Comparison of ENCODE assay signal across 8 cellular contexts in the genomic region with DNA sequence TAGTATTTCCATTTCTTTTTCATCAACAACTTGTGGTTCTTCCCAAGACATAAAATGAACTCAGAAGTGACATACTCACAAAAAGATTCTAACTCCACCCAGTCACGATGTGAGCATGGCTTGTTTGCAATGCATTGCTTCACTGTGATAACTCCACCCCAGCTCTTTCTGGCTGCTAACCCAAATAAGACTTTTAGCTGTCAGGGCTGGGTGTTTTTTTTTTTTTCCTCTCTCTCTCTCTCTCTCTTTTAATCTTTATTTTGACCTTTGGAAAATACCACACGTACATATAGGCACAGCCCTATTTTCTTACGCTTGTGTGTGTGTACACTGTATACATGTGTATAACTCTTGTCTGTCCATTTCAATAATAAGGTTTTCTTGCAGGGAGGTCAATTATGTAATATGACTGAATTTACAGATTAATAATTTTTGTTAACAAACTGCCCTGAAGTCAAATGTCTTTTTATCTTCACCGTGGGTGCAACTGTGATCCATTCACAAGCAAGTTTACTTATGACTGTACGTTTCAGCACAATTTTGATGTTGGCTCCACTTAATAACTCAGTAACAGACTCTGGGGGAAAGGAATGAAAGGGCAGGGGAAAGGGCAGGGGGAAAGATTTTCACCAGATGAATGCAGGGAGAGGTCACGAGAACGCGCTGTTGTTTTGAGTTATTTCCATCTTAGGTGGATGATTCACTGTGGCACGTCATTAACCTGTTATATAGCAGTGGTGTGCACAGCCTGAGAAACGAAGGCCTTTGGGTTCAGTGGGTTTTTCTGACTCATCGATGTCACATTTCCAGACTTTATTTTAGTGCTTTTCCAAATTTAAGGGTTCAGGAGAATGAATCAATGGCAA. TPM values are rescaled to one million over a fixed set of nuclear protein-coding genes. Genes with fewer than 3 reads are reported as not detected.
DNase-seq lines count a peak whose midpoint lies in the region; ATAC-seq and TF ChIP-seq lines count a peak whose summit lies in the region.

No MANE protein-coding gene starts in this region.

- H2AFZ ChIP-seq in Karpas-422 (ENCODE audit: low read length) = no peak overlapping the region

- H3K9me3 ChIP-seq in Karpas-422 (ENCODE audit: low read length) (no peaks in the 10 kb centered on the region), endodermal cell (ENCODE audit: control insufficient read depth, low read length) (no peaks in the 10 kb centered on the region)

- H3K9me3 Mint-ChIP-seq in CD14-positive monocyte (peaks cover 0 to 3% (median 0%) of the 10 kb centered on the region in 7 donors), endodermal cell (peaks cover 2% of the 10 kb centered on the region)

- H3K27me3 ChIP-seq in Karpas-422 (ENCODE audit: low read length) = no peaks in the 10 kb centered on the region
- H3K27me3 ChIP-seq in foreskin keratinocyte = no peaks in the 10 kb centered on the region
- no peaks in the 10 kb centered on the region for H3K27me3 ChIP-seq in endodermal cell (ENCODE audit: control insufficient read depth, insufficient read depth, low read length, poor library complexity, severe bottlenecking)

- H3K4me1 ChIP-seq in Karpas-422 (ENCODE audit: low read length) (peaks cover 50% of the 10 kb centered on the region), foreskin keratinocyte (peaks cover 9% of the 10 kb centered on the region), endodermal cell (ENCODE audit: control insufficient read depth, insufficient read depth, low read length) (no peaks in the 10 kb centered on the region)

- no peaks in the 10 kb centered on the region for H4K20me1 ChIP-seq in Karpas-422 (ENCODE audit: insufficient read depth, low read depth, low read length)

- H3K27me3 Mint-ChIP-seq in CD14-positive monocyte (ENCODE audit: low read depth in 3 of 3) = peaks cover 0 to 3% (median 0%) of the 10 kb centered on the region in 3 donors
- no peaks in the 10 kb centered on the region for H3K27me3 Mint-ChIP-seq in endodermal cell (ENCODE audit: insufficient read depth)

- H3K4me3 ChIP-seq in Karpas-422 (ENCODE audit: low read length) (no peak overlapping the region), endodermal cell (ENCODE audit: low read length) (no peak overlapping the region)

- H3K9ac ChIP-seq in Karpas-422 (ENCODE audit: low read length) = no peak overlapping the region
- no peak overlapping the region for H3K9ac ChIP-seq in endodermal cell (ENCODE audit: extremely low read depth, low read length, poor library complexity, severe bottlenecking)

- H3K4me2 ChIP-seq in Karpas-422 (ENCODE audit: low read depth, low read length, poor library complexity, severe bottlenecking) = no peak overlapping the region

- peaks cover 26 to 30% of the 10 kb centered on the region in 2 donors for H3K36me3 Mint-ChIP-seq in CD14-positive monocyte
- H3K36me3 Mint-ChIP-seq in endodermal cell (ENCODE audit: low read depth) = no peaks in the 10 kb centered on the region

- peak; percentile 75 for ATAC-seq in GM21528 (IDR thresholded peaks at IDR 0.05; ENCODE audit: low FRiP score, unreplicated experiment)
- peak; percentile 86 for ATAC-seq in foreskin keratinocyte

- DNase-seq in CD14-positive monocyte (ENCODE audit: low spot score) = peak; percentile 68
- no peak for DNase-seq in Karpas-422
- peak; percentile 65 for DNase-seq in activated T-cell treated with anti-CD3 and anti-CD28 coated beads for 4 hours
- peak; percentile 59 to 93 for DNase-seq in foreskin keratinocyte
- peak; percentile 60 to 73 for DNase-seq in stimulated activated CD4-positive, alpha-beta T cell treated with anti-CD3 and anti-CD28 coated beads, Interleukin-2, amount 100 ng/mL, for 24 hours
- DNase-seq in endodermal cell = no peak
- DNase-seq in SKM-1 (lab: John Stamatoyannopoulos, UW; ENCODE audit: unreplicated experiment) = no peak

- 0 out of 2 replicates have a peak, but pooled peaks cover 2% of the 10 kb centered on the region for H3K36me3 ChIP-seq in Karpas-422 (ENCODE audit: insufficient read depth, low read length)
- H3K36me3 ChIP-seq in endodermal cell (ENCODE audit: control insufficient read depth, insufficient read depth, low read length) = no peaks in the 10 kb centered on the region

- H3K4me3 Mint-ChIP-seq in CD14-positive monocyte (peak overlapping the region in 1 of 2 donors; percentile 62), endodermal cell (no peak overlapping the region)

- H3K27ac ChIP-seq in Karpas-422 (ENCODE audit: low read length) (peak overlapping the region; percentile 29), foreskin keratinocyte (peak overlapping the region; percentile 94), endodermal cell (ENCODE audit: low read depth, low read length) (no peak overlapping the region)

- H3K4me1 Mint-ChIP-seq in CD14-positive monocyte (peaks cover 88% of the 10 kb centered on the region), endodermal cell (no peaks in the 10 kb centered on the region)

- intact Hi-C loops in CD14-positive monocyte (cut with micrococcal nuclease) = no loop called here

- 86 to 91% methylated on average over 7 to 11 of the region's 11 CpGs for WGBS in endodermal cell (ENCODE audit: insufficient coverage in 1 of 2, insufficient read length in 1 of 2), 2 experiments

- H3K79me2 ChIP-seq in Karpas-422 (ENCODE audit: low read length) = peaks cover 86% of the 10 kb centered on the region

- H3K27ac Mint-ChIP-seq in CD14-positive monocyte (peak overlapping the region; percentile 80 to 95 (median 89)), endodermal cell (no peak overlapping the region)

- no peaks in the 10 kb centered on the region for H3K9me2 ChIP-seq in Karpas-422 (replicated peaks; ENCODE audit: insufficient read depth, low read length)

- TF ChIP-seq CTCF in CD14-positive monocyte (IDR thresholded peaks at IDR 0.05) (no peak), foreskin keratinocyte (conservative IDR thresholded peaks at IDR 0.05) (no peak), endodermal cell (conservative IDR thresholded peaks at IDR 0.05) (no peak)

RNA-seq across cellular contexts. Expression of gene APBB1IP, which starts 49.1 kb away (rescaled TPM):
- polyA plus RNA-seq in CD14-positive monocyte (10 to 100 TPM; 24.6 to 45.4 TPM), foreskin keratinocyte (not detected in 2 replicates)
- total RNA-seq in Karpas-422 (2014; rRNA removed; shearing (Covaris generic); ENCODE audit: low replicate concordance) = 22.7 and 34.7 TPM in 2 replicates
- total RNA-seq in foreskin keratinocyte (not detected in 2 replicates), endodermal cell (under 1 TPM; 0.24 TPM)
- not detected for polyA plus RNA-seq in endodermal cell (2013, experiment 1 of 2)
- polyA plus RNA-seq in endodermal cell (2013, experiment 2 of 2) = not detected

Comparison
In these comparisons a context has a peak if more than half of its experiments do, and no peak if none do; other contexts are left out.
1. DNase-seq: peak in CD14-positive monocyte (single experiment), activated T-cell treated with anti-CD3 and anti-CD28 coated beads for 4 hours (single experiment), foreskin keratinocyte (2 of 2) and stimulated activated CD4-positive, alpha-beta T cell treated with anti-CD3 and anti-CD28 coated beads, Interleukin-2, amount 100 ng/mL, for 24 hours (2 of 2); none in Karpas-422 (single experiment), endodermal cell (single experiment) and SKM-1 (single experiment).
2. RNA of gene APBB1IP, which starts 49.1 kb away (total RNA-seq): 22.7 to 34.7 TPM in Karpas-422; 0.24 TPM in endodermal cell and not detected in foreskin keratinocyte; every median in the first group is over 10 times any median in the second.